ENCODE assay signal across 1 cellular context in genomic region chr14:35825968-35826217, GRCh38.
TF ChIP-seq lines count a peak whose summit lies in the region.

No MANE protein-coding gene starts in this region.

TF ChIP-seq in K562, 482 proteins besides CTCF, POLR2A, EP300 and RAD21 (continued from another document and continues in another):
- TF ChIP-seq, protein P1, sequence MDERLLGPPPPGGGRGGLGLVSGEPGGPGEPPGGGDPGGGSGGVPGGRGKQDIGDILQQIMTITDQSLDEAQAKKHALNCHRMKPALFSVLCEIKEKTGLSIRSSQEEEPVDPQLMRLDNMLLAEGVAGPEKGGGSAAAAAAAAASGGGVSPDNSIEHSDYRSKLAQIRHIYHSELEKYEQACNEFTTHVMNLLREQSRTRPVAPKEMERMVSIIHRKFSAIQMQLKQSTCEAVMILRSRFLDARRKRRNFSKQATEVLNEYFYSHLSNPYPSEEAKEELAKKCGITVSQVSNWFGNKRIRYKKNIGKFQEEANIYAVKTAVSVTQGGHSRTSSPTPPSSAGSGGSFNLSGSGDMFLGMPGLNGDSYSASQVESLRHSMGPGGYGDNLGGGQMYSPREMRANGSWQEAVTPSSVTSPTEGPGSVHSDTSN (CRISPR knock-in tag; IDR thresholded peaks at IDR 0.05; ENCODE audit: low read depth): no peak
- TF ChIP-seq, protein P1 (tag; conservative IDR thresholded peaks at IDR 0.05; ENCODE audit: low read depth): no peak
- TF ChIP-seq, protein P2, sequence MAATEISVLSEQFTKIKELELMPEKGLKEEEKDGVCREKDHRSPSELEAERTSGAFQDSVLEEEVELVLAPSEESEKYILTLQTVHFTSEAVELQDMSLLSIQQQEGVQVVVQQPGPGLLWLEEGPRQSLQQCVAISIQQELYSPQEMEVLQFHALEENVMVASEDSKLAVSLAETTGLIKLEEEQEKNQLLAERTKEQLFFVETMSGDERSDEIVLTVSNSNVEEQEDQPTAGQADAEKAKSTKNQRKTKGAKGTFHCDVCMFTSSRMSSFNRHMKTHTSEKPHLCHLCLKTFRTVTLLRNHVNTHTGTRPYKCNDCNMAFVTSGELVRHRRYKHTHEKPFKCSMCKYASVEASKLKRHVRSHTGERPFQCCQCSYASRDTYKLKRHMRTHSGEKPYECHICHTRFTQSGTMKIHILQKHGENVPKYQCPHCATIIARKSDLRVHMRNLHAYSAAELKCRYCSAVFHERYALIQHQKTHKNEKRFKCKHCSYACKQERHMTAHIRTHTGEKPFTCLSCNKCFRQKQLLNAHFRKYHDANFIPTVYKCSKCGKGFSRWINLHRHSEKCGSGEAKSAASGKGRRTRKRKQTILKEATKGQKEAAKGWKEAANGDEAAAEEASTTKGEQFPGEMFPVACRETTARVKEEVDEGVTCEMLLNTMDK (IDR thresholded peaks at IDR 0.05; ENCODE audit: borderline replicate concordance, insufficient read depth, low read depth, low read length, poor library complexity, severe bottlenecking): no peak
- TF ChIP-seq POU5F1 (IDR thresholded peaks at IDR 0.05; ENCODE audit: borderline replicate concordance, low read depth, low read length, partially characterized antibody): no peak
- peak; percentile 71 to 77; a peak in 3 of 4 replicates for TF ChIP-seq SIX5 (IDR thresholded peaks at IDR 0.05; ENCODE audit: borderline replicate concordance in 1 of 2, insufficient read depth in 1 of 2, low read depth in 1 of 2, low read length in 2 of 2)
- TF ChIP-seq PKNOX1 (IDR thresholded peaks at IDR 0.05): peak; percentile 23; the same call in 1 of the 2 replicates
- TF ChIP-seq, protein P3, sequence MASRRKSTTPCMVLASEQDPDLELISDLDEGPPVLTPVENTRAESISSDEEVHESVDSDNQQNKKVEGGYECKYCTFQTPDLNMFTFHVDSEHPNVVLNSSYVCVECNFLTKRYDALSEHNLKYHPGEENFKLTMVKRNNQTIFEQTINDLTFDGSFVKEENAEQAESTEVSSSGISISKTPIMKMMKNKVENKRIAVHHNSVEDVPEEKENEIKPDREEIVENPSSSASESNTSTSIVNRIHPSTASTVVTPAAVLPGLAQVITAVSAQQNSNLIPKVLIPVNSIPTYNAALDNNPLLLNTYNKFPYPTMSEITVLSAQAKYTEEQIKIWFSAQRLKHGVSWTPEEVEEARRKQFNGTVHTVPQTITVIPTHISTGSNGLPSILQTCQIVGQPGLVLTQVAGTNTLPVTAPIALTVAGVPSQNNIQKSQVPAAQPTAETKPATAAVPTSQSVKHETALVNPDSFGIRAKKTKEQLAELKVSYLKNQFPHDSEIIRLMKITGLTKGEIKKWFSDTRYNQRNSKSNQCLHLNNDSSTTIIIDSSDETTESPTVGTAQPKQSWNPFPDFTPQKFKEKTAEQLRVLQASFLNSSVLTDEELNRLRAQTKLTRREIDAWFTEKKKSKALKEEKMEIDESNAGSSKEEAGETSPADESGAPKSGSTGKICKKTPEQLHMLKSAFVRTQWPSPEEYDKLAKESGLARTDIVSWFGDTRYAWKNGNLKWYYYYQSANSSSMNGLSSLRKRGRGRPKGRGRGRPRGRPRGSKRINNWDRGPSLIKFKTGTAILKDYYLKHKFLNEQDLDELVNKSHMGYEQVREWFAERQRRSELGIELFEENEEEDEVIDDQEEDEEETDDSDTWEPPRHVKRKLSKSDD (conservative IDR thresholded peaks at IDR 0.05; ENCODE audit: low read length): no peak
- TF ChIP-seq, protein P4, sequence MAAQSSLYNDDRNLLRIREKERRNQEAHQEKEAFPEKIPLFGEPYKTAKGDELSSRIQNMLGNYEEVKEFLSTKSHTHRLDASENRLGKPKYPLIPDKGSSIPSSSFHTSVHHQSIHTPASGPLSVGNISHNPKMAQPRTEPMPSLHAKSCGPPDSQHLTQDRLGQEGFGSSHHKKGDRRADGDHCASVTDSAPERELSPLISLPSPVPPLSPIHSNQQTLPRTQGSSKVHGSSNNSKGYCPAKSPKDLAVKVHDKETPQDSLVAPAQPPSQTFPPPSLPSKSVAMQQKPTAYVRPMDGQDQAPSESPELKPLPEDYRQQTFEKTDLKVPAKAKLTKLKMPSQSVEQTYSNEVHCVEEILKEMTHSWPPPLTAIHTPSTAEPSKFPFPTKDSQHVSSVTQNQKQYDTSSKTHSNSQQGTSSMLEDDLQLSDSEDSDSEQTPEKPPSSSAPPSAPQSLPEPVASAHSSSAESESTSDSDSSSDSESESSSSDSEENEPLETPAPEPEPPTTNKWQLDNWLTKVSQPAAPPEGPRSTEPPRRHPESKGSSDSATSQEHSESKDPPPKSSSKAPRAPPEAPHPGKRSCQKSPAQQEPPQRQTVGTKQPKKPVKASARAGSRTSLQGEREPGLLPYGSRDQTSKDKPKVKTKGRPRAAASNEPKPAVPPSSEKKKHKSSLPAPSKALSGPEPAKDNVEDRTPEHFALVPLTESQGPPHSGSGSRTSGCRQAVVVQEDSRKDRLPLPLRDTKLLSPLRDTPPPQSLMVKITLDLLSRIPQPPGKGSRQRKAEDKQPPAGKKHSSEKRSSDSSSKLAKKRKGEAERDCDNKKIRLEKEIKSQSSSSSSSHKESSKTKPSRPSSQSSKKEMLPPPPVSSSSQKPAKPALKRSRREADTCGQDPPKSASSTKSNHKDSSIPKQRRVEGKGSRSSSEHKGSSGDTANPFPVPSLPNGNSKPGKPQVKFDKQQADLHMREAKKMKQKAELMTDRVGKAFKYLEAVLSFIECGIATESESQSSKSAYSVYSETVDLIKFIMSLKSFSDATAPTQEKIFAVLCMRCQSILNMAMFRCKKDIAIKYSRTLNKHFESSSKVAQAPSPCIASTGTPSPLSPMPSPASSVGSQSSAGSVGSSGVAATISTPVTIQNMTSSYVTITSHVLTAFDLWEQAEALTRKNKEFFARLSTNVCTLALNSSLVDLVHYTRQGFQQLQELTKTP (IDR thresholded peaks at IDR 0.05; ENCODE audit: low read depth in 1 of 2, partially characterized antibody in 2 of 2): peak in 1 of 2 experiments; percentile 96
- TF ChIP-seq, protein P5, sequence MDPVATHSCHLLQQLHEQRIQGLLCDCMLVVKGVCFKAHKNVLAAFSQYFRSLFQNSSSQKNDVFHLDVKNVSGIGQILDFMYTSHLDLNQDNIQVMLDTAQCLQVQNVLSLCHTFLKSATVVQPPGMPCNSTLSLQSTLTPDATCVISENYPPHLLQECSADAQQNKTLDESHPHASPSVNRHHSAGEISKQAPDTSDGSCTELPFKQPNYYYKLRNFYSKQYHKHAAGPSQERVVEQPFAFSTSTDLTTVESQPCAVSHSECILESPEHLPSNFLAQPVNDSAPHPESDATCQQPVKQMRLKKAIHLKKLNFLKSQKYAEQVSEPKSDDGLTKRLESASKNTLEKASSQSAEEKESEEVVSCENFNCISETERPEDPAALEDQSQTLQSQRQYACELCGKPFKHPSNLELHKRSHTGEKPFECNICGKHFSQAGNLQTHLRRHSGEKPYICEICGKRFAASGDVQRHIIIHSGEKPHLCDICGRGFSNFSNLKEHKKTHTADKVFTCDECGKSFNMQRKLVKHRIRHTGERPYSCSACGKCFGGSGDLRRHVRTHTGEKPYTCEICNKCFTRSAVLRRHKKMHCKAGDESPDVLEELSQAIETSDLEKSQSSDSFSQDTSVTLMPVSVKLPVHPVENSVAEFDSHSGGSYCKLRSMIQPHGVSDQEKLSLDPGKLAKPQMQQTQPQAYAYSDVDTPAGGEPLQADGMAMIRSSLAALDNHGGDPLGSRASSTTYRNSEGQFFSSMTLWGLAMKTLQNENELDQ (CRISPR knock-in tag; IDR thresholded peaks at IDR 0.05; ENCODE audit: borderline replicate concordance): no peak
- no peak for TF ChIP-seq ZNF518B (CRISPR knock-in tag; IDR thresholded peaks at IDR 0.05)
- no peak for TF ChIP-seq DIDO1 (tag; IDR thresholded peaks at IDR 0.05; ENCODE audit: low read depth)
- TF ChIP-seq, protein P6, sequence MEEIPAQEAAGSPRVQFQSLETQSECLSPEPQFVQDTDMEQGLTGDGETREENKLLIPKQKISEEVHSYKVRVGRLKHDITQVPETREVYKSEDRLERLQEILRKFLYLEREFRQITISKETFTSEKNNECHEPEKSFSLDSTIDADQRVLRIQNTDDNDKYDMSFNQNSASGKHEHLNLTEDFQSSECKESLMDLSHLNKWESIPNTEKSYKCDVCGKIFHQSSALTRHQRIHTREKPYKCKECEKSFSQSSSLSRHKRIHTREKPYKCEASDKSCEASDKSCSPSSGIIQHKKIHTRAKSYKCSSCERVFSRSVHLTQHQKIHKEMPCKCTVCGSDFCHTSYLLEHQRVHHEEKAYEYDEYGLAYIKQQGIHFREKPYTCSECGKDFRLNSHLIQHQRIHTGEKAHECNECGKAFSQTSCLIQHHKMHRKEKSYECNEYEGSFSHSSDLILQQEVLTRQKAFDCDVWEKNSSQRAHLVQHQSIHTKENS (CRISPR knock-in tag; IDR thresholded peaks at IDR 0.05): no peak
- no peak for TF ChIP-seq L3MBTL2 (IDR thresholded peaks at IDR 0.05)
- no peak for TF ChIP-seq BRD9 (IDR thresholded peaks at IDR 0.05; ENCODE audit: low read depth, partially characterized antibody)
- no peak for TF ChIP-seq CREB3 (tag; conservative IDR thresholded peaks at IDR 0.05; ENCODE audit: low read depth)
